19 cellular contexts compared by ENCODE assay signal in genomic region chr19:34399886-34400285, GRCh38. TPM values are rescaled to one million over a fixed set of nuclear protein-coding genes. Genes with fewer than 3 reads are reported as not detected.
DNase-seq lines count a peak whose midpoint lies in the region; ATAC-seq, FAIRE-seq and TF ChIP-seq lines count a peak whose summit lies in the region.
"Had no signal": no experiment of that assay in that cellular context is flagged by ENCODE, and none has a peak within 500 bp of the region (broad histone marks: within the 10 kb centered on the region; RNA-seq: fewer than 3 reads in every experiment).

No MANE protein-coding gene starts in this region.

- H3K36me3 ChIP-seq in cardiac muscle cell = peaks cover 52% of the 10 kb centered on the region
- 0 out of 2 replicates have a peak, but pooled peaks cover 14% of the 10 kb centered on the region for H3K36me3 ChIP-seq in PC-9 (ENCODE audit: low read depth)

- no peak overlapping the region for H2AFZ ChIP-seq in PC-9

- DNase-seq in cardiac muscle cell (ENCODE audit: low read depth in 1 of 2, low spot score in 1 of 2) = no peak
- DNase-seq in right cardiac atrium = no peak
- DNase-seq in PC-9 = no peak
- no peak for DNase-seq in urothelium cell line (ENCODE audit: low spot score)
- no peak for DNase-seq in T1000 (lab: John Stamatoyannopoulos, UW)
- DNase-seq: AML-193; CD4-positive, CD25-positive, alpha-beta regulatory T cell; DMS79; NCI-H1436 treated with DMSO at 0.1 percent for 48 hours; NCI-H2081; NCI-H345; NCI-H526 treated with DMSO at 0.1 percent for 48 hours; NK-92 treated with Interleukin-12 subunit alpha and Interleukin-12 subunit beta, amount 100 ng/mL, for 24 hours; Right ventricle myocardium superior; SK-N-SH had no signal

- H3F3A ChIP-seq in PC-9 (ENCODE audit: insufficient read depth, low read depth) = peaks cover 33% of the 10 kb centered on the region

- CTCF ChIA-PET in PC-9 (lab: Charles Lee) = no interaction called here

- TSS peak; percentile 51 for BruUV-seq in PC-9 (replicated peaks; lab: Mats Ljungman, UMichigan)

- ATAC-seq in right cardiac atrium (no peak), HG02763 (IDR thresholded peaks at IDR 0.05; ENCODE audit: unreplicated experiment) (no peak), GM21526 (IDR thresholded peaks at IDR 0.05; ENCODE audit: low FRiP score, unreplicated experiment) (no peak)

- no peak overlapping the region for H3K4me3 ChIP-seq in cardiac muscle cell
- no peak overlapping the region for H3K4me3 ChIP-seq in right cardiac atrium (ENCODE audit: low read length)
- no peak overlapping the region for H3K4me3 ChIP-seq in PC-9

- FAIRE-seq in urothelium cell line (lab: Jason Lieb, UNC) = no peak
- FAIRE-seq: H54 had no signal

- H3K79me2 ChIP-seq in PC-9 (ENCODE audit: low read depth) = peaks cover 6% of the 10 kb centered on the region

- no peaks in the 10 kb centered on the region for H3K4me1 ChIP-seq in cardiac muscle cell (ENCODE audit: low read depth)
- H3K4me1 ChIP-seq in right cardiac atrium (ENCODE audit: control insufficient read depth, insufficient read depth, low read length) = no peaks in the 10 kb centered on the region
- H3K4me1 ChIP-seq in PC-9 (replicated peaks; ENCODE audit: insufficient read depth) = peaks cover 5% of the 10 kb centered on the region; the same call in 1 of the 2 replicates

- POLR2A ChIA-PET in PC-9 (lab: Charles Lee; ENCODE audit: unreplicated experiment) = no interaction called here

- WGBS in right cardiac atrium = 80% methylated on average over 9 of the region's 9 CpGs

- H3K27me3 ChIP-seq in cardiac muscle cell (no peaks in the 10 kb centered on the region), right cardiac atrium (ENCODE audit: control insufficient read depth, insufficient read depth) (no peaks in the 10 kb centered on the region), PC-9 (ENCODE audit: insufficient read depth, low read depth) (no peaks in the 10 kb centered on the region)

- H3K9me2 ChIP-seq in PC-9 (ENCODE audit: insufficient read depth) = no peaks in the 10 kb centered on the region
- H3K9me2 ChIP-seq: SK-N-SH had no signal

- H4K20me1 ChIP-seq in PC-9 (ENCODE audit: insufficient read depth) = no peaks in the 10 kb centered on the region

- intact Hi-C loops in right cardiac atrium (cut with DNase I) = no loop called here
- intact Hi-C loops in PC-9 (cut with micrococcal nuclease; ENCODE audit: unreplicated experiment) = no loop called here

- peak overlapping the region; percentile 10 for H3K27ac ChIP-seq in cardiac muscle cell
- no peak overlapping the region for H3K27ac ChIP-seq in right cardiac atrium (ENCODE audit: low read length)
- no peak overlapping the region for H3K27ac ChIP-seq in PC-9
- peak overlapping the region; percentile 4 for H3K27ac ChIP-seq in cingulate gyrus (ENCODE audit: low read depth, low read length)

- H3K4me2 ChIP-seq in PC-9 = no peak overlapping the region
- H3K4me2 ChIP-seq: SK-N-SH had no signal

- H3K9me3 ChIP-seq in cardiac muscle cell (ENCODE audit: low read depth) = no peaks in the 10 kb centered on the region
- no peaks in the 10 kb centered on the region for H3K9me3 ChIP-seq in right cardiac atrium (ENCODE audit: control insufficient read depth, low read length)
- H3K9me3 ChIP-seq in PC-9 (ENCODE audit: insufficient read depth, low read depth) = no peaks in the 10 kb centered on the region
- H3K9me3 ChIP-seq: SK-N-SH had no signal

- TF ChIP-seq CTCF in cardiac muscle cell (IDR thresholded peaks at IDR 0.05; ENCODE audit: low read depth, low read length) (no peak), PC-9 (conservative IDR thresholded peaks at IDR 0.05) (no peak)

RNA-seq across cellular contexts. Expression of gene PDCD2L, which starts 4.3 kb away (rescaled TPM):
- total RNA-seq in cardiac muscle cell = 37.6 and 39.3 TPM in 2 replicates
- 14.9 and 25.5 TPM in 2 replicates for polyA plus RNA-seq in cardiac muscle cell
- 10 to 100 TPM in 1 of 4 donors, 1 to 10 TPM in 3; 8.0 to 12.8 (median 9.5) TPM for total RNA-seq in right cardiac atrium
- 9.2 TPM for polyA plus RNA-seq in right cardiac atrium
- total RNA-seq in PC-9 (2021) = 14.8 and 20.9 TPM in 2 replicates

RNA-seq across cellular contexts. Expression of gene UBA2, which starts 28.3 kb away (rescaled TPM):
- total RNA-seq in cardiac muscle cell (118 and 121 TPM in 2 replicates), right cardiac atrium (10 to 100 TPM; 40.0 to 50.0 (median 45.5) TPM), PC-9 (2021) (93.0 and 101 TPM in 2 replicates)
- polyA plus RNA-seq in cardiac muscle cell (71.9 and 95.3 TPM in 2 replicates), right cardiac atrium (39.9 TPM)

RNA-seq across cellular contexts. Expression of gene GPI, which starts 34.9 kb away (rescaled TPM):
- total RNA-seq in cardiac muscle cell (618 and 670 TPM in 2 replicates), right cardiac atrium (100 to 1,000 TPM; 362 to 456 (median 404) TPM), PC-9 (2021) (365 and 522 TPM in 2 replicates)
- polyA plus RNA-seq in cardiac muscle cell (791 and 862 TPM in 2 replicates), right cardiac atrium (285 TPM)

Comparison
In these comparisons a context has a peak if more than half of its experiments do, and no peak if none do; other contexts are left out.
1. H3K27ac ChIP-seq: peak in cardiac muscle cell (single experiment) and cingulate gyrus (single experiment); none in right cardiac atrium (single experiment) and PC-9 (single experiment).